ENCODE assay signal across 31 cellular contexts in genomic region chr3:186014866-186015265, GRCh38.
"Had no signal": no experiment of that assay in that cellular context is flagged by ENCODE, and none has a peak within 500 bp of the region (broad histone marks: within the 10 kb centered on the region; RNA-seq: fewer than 3 reads in every experiment).

No MANE protein-coding gene starts in this region.

- H3K4me1 ChIP-seq: adrenal gland, body of pancreas, breast epithelium had no signal

- H3K27ac ChIP-seq: adrenal gland, body of pancreas, brain microvascular endothelial cell, breast epithelium, VCaP had no signal

- DNase-seq: activated B cell treated with CpG ODN at 0.5 μM for 24 hours; activated CD4-positive, alpha-beta memory T cell treated with anti-CD3 and anti-CD28 coated beads for 36 hours; activated CD4-positive, alpha-beta T cell treated with anti-CD3 and anti-CD28 coated beads for 4 hours; activated CD4-positive, alpha-beta T cell treated with anti-CD3 and anti-CD28 coated beads, Interleukin-2, amount 10 ng/mL, durations not matched to agents 24 days and 14 days; activated CD4-positive, alpha-beta T cell treated with anti-CD3 and anti-CD28 coated beads, Interleukin-2, amount 50 U/mL, for 1 hour; activated CD4-positive, alpha-beta T cell treated with anti-CD3 and anti-CD28 coated beads, Interleukin-2, amount 50 U/mL, for 4 hours; activated CD4-positive, CD25-positive, alpha-beta regulatory T cell treated with anti-CD3 and anti-CD28 coated beads, Interleukin-2, amount 50 U/mL, for 72 hours; activated CD8-positive, alpha-beta memory T cell treated with anti-CD3 and anti-CD28 coated beads, Interleukin-2, amount 50 U/mL, for 4 hours; activated CD8-positive, alpha-beta T cell treated with anti-CD3 and anti-CD28 coated beads for 36 hours; activated effector memory CD4-positive, alpha-beta T cell treated with anti-CD3 and anti-CD28 coated beads, Interleukin-2, amount 50 U/mL, for 16 hours; activated gamma-delta T cell treated with Interleukin-2 at 50 U/mL for 16 hours; activated naive CD4-positive, alpha-beta T cell; activated naive CD4-positive, alpha-beta T cell treated with anti-CD3 and anti-CD28 coated beads for 36 hours; activated naive CD4-positive, alpha-beta T cell treated with anti-CD3 and anti-CD28 coated beads, Interleukin-2, amount 50 U/mL, for 16 hours; activated naive CD8-positive, alpha-beta T cell treated with anti-CD3 and anti-CD28 coated beads for 36 hours; activated T-cell treated with anti-CD3 and anti-CD28 coated beads for 4 hours; activated T-cell treated with anti-CD3 and anti-CD28 coated beads, Interleukin-2, amount 50 U/mL, for 1 hour; activated T-cell treated with anti-CD3 and anti-CD28 coated beads, Interleukin-2, amount 50 U/mL, for 4 hours; activated T-cell treated with anti-CD3 and anti-CD28 coated beads, Interleukin-2, amount 50 U/mL, for 72 hours; adrenal gland; amniotic stem cell; aorta; body of pancreas; brain microvascular endothelial cell; cerebellar nuclear complex; T-helper 2 cell; T-helper 9 cell had no signal

- H3K36me3 ChIP-seq: adrenal gland, brain microvascular endothelial cell, breast epithelium had no signal

- H3K4me3 ChIP-seq: adrenal gland, body of pancreas, breast epithelium had no signal

- H3K9me3 ChIP-seq: adrenal gland, body of pancreas, breast epithelium had no signal

- ATAC-seq: activated CD8-positive, alpha-beta T cell treated with anti-CD3 and anti-CD28 coated beads for 36 hours; activated naive CD4-positive, alpha-beta T cell treated with anti-CD3 and anti-CD28 coated beads, Interleukin-2, amount 50 U/mL, for 72 hours; activated T-cell treated with anti-CD3 and anti-CD28 coated beads, Interleukin-2, amount 50 U/mL, for 4 hours; activated T-cell treated with anti-CD3 and anti-CD28 coated beads, Interleukin-2, amount 50 U/mL, for 72 hours; activated T-helper 17 cell treated with anti-CD3 and anti-CD28 coated beads, Interleukin-2, amount 50 U/mL, for 72 hours; body of pancreas had no signal
